8 cellular contexts compared by ENCODE assay signal in the genomic region with DNA sequence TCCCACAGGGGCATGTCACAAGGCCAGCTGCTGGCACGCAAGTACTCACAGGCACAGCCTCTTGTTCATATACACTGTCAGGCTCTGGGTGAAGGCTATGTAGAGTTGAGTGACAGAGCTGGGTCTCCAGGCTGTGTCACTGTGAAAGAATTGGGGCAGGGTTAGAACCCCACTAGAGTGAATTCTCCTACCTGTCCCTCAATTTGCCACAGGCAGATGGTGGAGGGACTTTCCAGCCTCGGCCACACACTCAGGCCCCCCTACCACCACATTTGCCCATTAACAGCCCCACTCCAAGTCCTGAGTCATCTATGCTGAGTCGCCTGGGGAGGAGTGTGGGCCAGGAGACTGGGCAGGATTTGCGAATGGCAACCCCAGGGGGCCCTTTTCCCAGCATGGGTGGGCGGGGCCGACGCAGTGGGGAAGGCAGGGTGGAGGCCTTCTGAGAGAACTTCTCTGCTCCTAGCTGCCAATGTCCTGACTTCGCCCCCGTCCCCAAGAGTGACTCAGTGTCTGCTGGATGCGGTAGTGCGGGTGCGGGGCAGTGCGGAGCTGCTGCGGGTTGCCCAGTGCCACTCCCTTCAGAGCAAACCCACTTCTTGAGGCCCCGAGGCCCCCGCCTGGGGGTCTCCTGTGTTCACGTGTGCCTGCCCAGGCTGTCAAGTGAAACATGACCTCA. TPM values are rescaled to one million over a fixed set of nuclear protein-coding genes. Genes with fewer than 3 reads are reported as not detected.
A peak's percentile ranks its signal among the peaks of the same experiment; 100 is the strongest.
DNase-seq lines count a peak whose midpoint lies in the region; ATAC-seq, FAIRE-seq and TF ChIP-seq lines count a peak whose summit lies in the region.
"Had no signal": no experiment of that assay in that cellular context is flagged by ENCODE, and none has a peak within 500 bp of the region (broad histone marks: within the 10 kb centered on the region; RNA-seq: fewer than 3 reads in every experiment).

No MANE protein-coding gene starts in this region.

- DNase-seq in ELR (ENCODE audit: low read depth) (peak; percentile 69), HS-5 (ENCODE audit: low read depth) (peak; percentile 38), astrocyte (ENCODE audit: low read depth) (peak; percentile 85), islet precursor cell (peak; percentile 85), tibial nerve (ENCODE audit: low spot score in 2 of 2) (peak; percentile 20 to 22), NOMO-1 treated with dmso at 0.1 percent for 144 hours (lab: John Stamatoyannopoulos, UW; ENCODE audit: unreplicated experiment) (no peak)

- no peaks in the 10 kb centered on the region for H4K20me1 ChIP-seq in astrocyte (ENCODE audit: insufficient read depth, low read length)

- H3K4me1 Mint-ChIP-seq in astrocyte (ENCODE audit: low read depth, unreplicated experiment), result peaks cover 58% of the 10 kb centered on the region

- H3K36me3 ChIP-seq in astrocyte (ENCODE audit: insufficient read depth, low read length) (no peaks in the 10 kb centered on the region), tibial nerve (no peaks in the 10 kb centered on the region)

- H3K4me3 Mint-ChIP-seq in astrocyte (ENCODE audit: unreplicated experiment), result no peak overlapping the region

- peaks cover 3% of the 10 kb centered on the region for H3K9me3 Mint-ChIP-seq in astrocyte (ENCODE audit: unreplicated experiment)

- no peak for TF ChIP-seq POLR2A in tibial nerve (IDR thresholded peaks at IDR 0.05)

- peak overlapping the region; percentile 53 for H2AFZ ChIP-seq in astrocyte (ENCODE audit: low read depth, low read length)

- FAIRE-seq in astrocyte (lab: Jason Lieb, UNC), result peak; percentile 62

- no peak for ATAC-seq in HG03135 (IDR thresholded peaks at IDR 0.05; ENCODE audit: unreplicated experiment)

- H3K4me3 ChIP-seq in astrocyte (ENCODE audit: insufficient read depth, low read depth, low read length), result peak overlapping the region; percentile 23
- no peak overlapping the region for H3K4me3 ChIP-seq in tibial nerve

- H3K9me3 ChIP-seq in astrocyte (ENCODE audit: insufficient read depth, low read depth, low read length) (no peaks in the 10 kb centered on the region), tibial nerve (no peaks in the 10 kb centered on the region)

- peaks cover 60% of the 10 kb centered on the region for H3K4me1 ChIP-seq in astrocyte (ENCODE audit: insufficient read depth, low read length)
- peaks cover 0 to 55% (median 28%) of the 10 kb centered on the region in 4 donors for H3K4me1 ChIP-seq in tibial nerve

- no peak for TF ChIP-seq CTCF in astrocyte (IDR thresholded peaks at IDR 0.05; ENCODE audit: insufficient read depth, low read depth, low read length)
- no peak for TF ChIP-seq CTCF in tibial nerve (IDR thresholded peaks at IDR 0.05)

- H3K4me2 ChIP-seq in astrocyte (ENCODE audit: low read length), result peak overlapping the region; percentile 89

- H3K79me2 ChIP-seq in astrocyte (ENCODE audit: insufficient read depth, low read length), result no peaks in the 10 kb centered on the region

- H3K27ac ChIP-seq in astrocyte (ENCODE audit: low read depth, low read length), result peak overlapping the region; percentile 84
- H3K27ac ChIP-seq in tibial nerve, result peak overlapping the region; percentile 4 to 92 (median 82)

- peak in 1 of 2 donors; percentile 54 for TF ChIP-seq EP300 in tibial nerve (IDR thresholded peaks at IDR 0.05)

- H3K27me3 ChIP-seq in astrocyte (ENCODE audit: insufficient read depth, low read length), result no peaks in the 10 kb centered on the region
- H3K27me3 ChIP-seq in tibial nerve, result peaks cover 0 to 6% of the 10 kb centered on the region in 2 donors

- WGBS in tibial nerve, 2 donors, result 26 to 34% methylated on average over 15 to 16 of the region's 17 CpGs

- H3K36me3 Mint-ChIP-seq in astrocyte (ENCODE audit: low read depth, unreplicated experiment), result no peaks in the 10 kb centered on the region

- peak overlapping the region; percentile 99 for H3K27ac Mint-ChIP-seq in astrocyte (ENCODE audit: unreplicated experiment)

- H3K27me3 Mint-ChIP-seq in astrocyte (ENCODE audit: low read depth, unreplicated experiment), result no peaks in the 10 kb centered on the region

- peak overlapping the region; percentile 82 for H3K9ac ChIP-seq in astrocyte (ENCODE audit: low read length)

RNA-seq across cellular contexts. Expression of gene PSD2, which starts 50.3 kb away (rescaled TPM):
- total RNA-seq in astrocyte, result 0.25 and 0.31 TPM in 2 replicates
- under 1 TPM in 3 of 4 donors, not detected in 1; under 0.01 to 0.30 (median 0.21) TPM for total RNA-seq in tibial nerve
- total RNA-seq: activated CD8-positive, alpha-beta memory T cell treated with anti-CD3 and anti-CD28 coated beads for 36 hours had no signal
